Comparison of ENCODE assay signal across 12 cellular contexts in genomic region chr6:42226251-42227143, GRCh38. TPM values are rescaled to one million over a fixed set of nuclear protein-coding genes. Genes with fewer than 3 reads are reported as not detected.
DNase-seq lines count a peak whose midpoint lies in the region; ATAC-seq and TF ChIP-seq lines count a peak whose summit lies in the region.
"Had no signal": no experiment of that assay in that cellular context is flagged by ENCODE, and none has a peak within 500 bp of the region (broad histone marks: within the 10 kb centered on the region; RNA-seq: fewer than 3 reads in every experiment).

No MANE protein-coding gene starts in this region.

- H3K4me1 ChIP-seq in upper lobe of right lung = no peaks in the 10 kb centered on the region

- H3K4me3 ChIP-seq in WERI-Rb-1 (ENCODE audit: low read depth, low read length) (no peak overlapping the region), upper lobe of right lung (no peak overlapping the region)
- H3K4me3 ChIP-seq: left ventricle myocardium inferior had no signal

- H3K27me3 ChIP-seq in WERI-Rb-1 (ENCODE audit: insufficient read depth, low read depth, severe bottlenecking) = no peaks in the 10 kb centered on the region
- H3K27me3 ChIP-seq in upper lobe of right lung = no peaks in the 10 kb centered on the region

- DNase-seq in DMS53 (lab: John Stamatoyannopoulos, UW) (peak; percentile 45), DMS53 treated with DMSO at 0.1 percent for 48 hours (lab: John Stamatoyannopoulos, UW; ENCODE audit: unreplicated experiment) (no peak), WERI-Rb-1 (peak; percentile 52), iris pigment epithelial cell (ENCODE audit: low read depth) (peak; percentile 58), upper lobe of right lung (no peak), NCI-H774 (lab: John Stamatoyannopoulos, UW) (no peak), hippocampal formation (lab: John Stamatoyannopoulos, UW) (no peak)
- DNase-seq: activated naive CD8-positive, alpha-beta T cell treated with anti-CD3 and anti-CD28 coated beads, Interleukin-2, amount 10 ng/mL, durations not matched to agents 7 days and 5 days; left ventricle myocardium inferior; SHP77 had no signal

- no peak for TF ChIP-seq CTCF in WERI-Rb-1 (IDR thresholded peaks at IDR 0.05; ENCODE audit: low read depth, low read length)
- no peak for TF ChIP-seq CTCF in upper lobe of right lung (IDR thresholded peaks at IDR 0.05)

- intact Hi-C loops in upper lobe of right lung (cut with DNase I) = no loop called here

- ATAC-seq in upper lobe of right lung = peak; percentile 52
- no peak for ATAC-seq in GM19463 (IDR thresholded peaks at IDR 0.05; ENCODE audit: unreplicated experiment)

- H3K9me3 ChIP-seq in WERI-Rb-1 (ENCODE audit: severe bottlenecking) = no peaks in the 10 kb centered on the region
- H3K9me3 ChIP-seq in upper lobe of right lung = no peaks in the 10 kb centered on the region
- H3K9me3 ChIP-seq: left ventricle myocardium inferior had no signal

- H3K36me3 ChIP-seq in WERI-Rb-1 = no peaks in the 10 kb centered on the region; the same call in 1 of the 2 replicates
- H3K36me3 ChIP-seq in upper lobe of right lung = no peaks in the 10 kb centered on the region

- H3K27ac ChIP-seq in WERI-Rb-1 (peak overlapping the region; percentile 5; the same call in 1 of the 2 replicates), upper lobe of right lung (peak overlapping the region; percentile 55)
- H3K27ac ChIP-seq: left ventricle myocardium inferior had no signal

RNA-seq across cellular contexts. Expression of gene MRPS10, which starts 8.8 kb away (rescaled TPM):
- 24.8 TPM for total RNA-seq in upper lobe of right lung

RNA-seq across cellular contexts. Expression of gene GUCA1B, which starts 31.7 kb away (rescaled TPM):
- total RNA-seq in upper lobe of right lung = 0.84 TPM

RNA-seq across cellular contexts. Expression of gene GUCA1A, which starts 53.3 kb away (rescaled TPM):
- total RNA-seq in upper lobe of right lung = not detected
- total RNA-seq: A673; activated naive CD8-positive, alpha-beta T cell treated with anti-CD3 and anti-CD28 coated beads, Interleukin-2, amount 10 ng/mL, durations not matched to agents 7 days and 5 days; left ventricle myocardium inferior had no signal

Comparison
In these comparisons a context has a peak if more than half of its experiments do, and no peak if none do; other contexts are left out.
1. DNase-seq: peak in DMS53 (single experiment), WERI-Rb-1 (single experiment) and iris pigment epithelial cell (single experiment); none in DMS53 treated with DMSO at 0.1 percent for 48 hours (single experiment), upper lobe of right lung (single experiment), NCI-H774 (single experiment) and hippocampal formation (0 of 2).